ENCODE assay signal across 8 cellular contexts in genomic region chr2:127106457-127106997, GRCh38. TPM values are rescaled to one million over a fixed set of nuclear protein-coding genes. Genes with fewer than 3 reads are reported as not detected.
A peak's percentile ranks its signal among the peaks of the same experiment; 100 is the strongest.
DNase-seq lines count a peak whose midpoint lies in the region; ATAC-seq, FAIRE-seq and TF ChIP-seq lines count a peak whose summit lies in the region.

No MANE protein-coding gene starts in this region.

- H3K79me2 ChIP-seq in H1 (ENCODE audit: control insufficient read depth in 1 of 2, insufficient read depth in 2 of 2, low read length in 2 of 2), result peaks cover 2 to 37% of the 10 kb centered on the region in 2 experiments; a peak in 3 of 4 replicates

- peak overlapping the region; percentile 89 for H3K18ac ChIP-seq in H1 (ENCODE audit: extremely low read depth, low read length)

- H3K79me1 ChIP-seq in H1 (ENCODE audit: low read depth, low read length), result peaks cover 11% of the 10 kb centered on the region

- H3K14ac ChIP-seq in H1 (ENCODE audit: insufficient read length), result no peak overlapping the region

- H2BK5ac ChIP-seq in H1 (ENCODE audit: low read depth, low read length), result peak overlapping the region; percentile 56; the same call in 1 of the 2 replicates

- peaks cover 14% of the 10 kb centered on the region for H3K23me2 ChIP-seq in H1 (ENCODE audit: low read depth, low read length)

- H3K9me3 ChIP-seq in H1 (ENCODE audit: insufficient read depth in 2 of 2, low read depth in 1 of 2, low read length in 1 of 2), result no peaks in the 10 kb centered on the region
- H3K9me3 ChIP-seq in mucosa of descending colon, result no peaks in the 10 kb centered on the region
- H3K9me3 ChIP-seq in vagina, result no peaks in the 10 kb centered on the region

- peak; percentile 13 for ATAC-seq in HG02840 (IDR thresholded peaks at IDR 0.05; ENCODE audit: low FRiP score, unreplicated experiment)
- ATAC-seq in mucosa of descending colon, result peak; percentile 34

- no peak for TF ChIP-seq CTCF in H1 (IDR thresholded peaks at IDR 0.05; ENCODE audit: control extremely low read depth in 1 of 3, insufficient read depth in 1 of 3, low read depth in 1 of 3, low read length in 3 of 3)
- no peak for TF ChIP-seq CTCF in mucosa of descending colon (IDR thresholded peaks at IDR 0.05)
- no peak for TF ChIP-seq CTCF in vagina (IDR thresholded peaks at IDR 0.05)

- H3K27ac ChIP-seq in H1 (ENCODE audit: low read depth, low read length) (no peak overlapping the region), vagina (peak overlapping the region; percentile 83)

- H3K27me3 ChIP-seq in H1 (replicated peaks in 1 of 4; ENCODE audit: control insufficient read depth in 3 of 4, extremely low read depth in 1 of 4, insufficient read depth in 3 of 4, low read length in 3 of 4), result peaks cover 0 to 7% (median 0%) of the 10 kb centered on the region in 4 experiments; a peak in 1 of 7 replicates
- no peaks in the 10 kb centered on the region for H3K27me3 ChIP-seq in vagina

- intact Hi-C loops in mucosa of descending colon (cut with DNase I, micrococcal nuclease) (no loop called here), vagina (cut with DNase I) (no loop called here)

- H2AK5ac ChIP-seq in H1 (ENCODE audit: low read depth, low read length), result no peak overlapping the region

- H2BK120ac ChIP-seq in H1 (replicated peaks; ENCODE audit: low read depth, low read length), result no peak overlapping the region

- 0 out of 2 replicates have a peak overlapping the region, but pooled peaks have one; percentile 60 for H2BK12ac ChIP-seq in H1 (ENCODE audit: low read depth, low read length)

- DNase-seq in NCI-H146 (lab: John Stamatoyannopoulos, UW), result peak; percentile 45
- DNase-seq in NCI-H146 treated with DMSO at 0.1 percent for 48 hours (lab: John Stamatoyannopoulos, UW; ENCODE audit: unreplicated experiment), result no peak
- peak; percentile 12 for DNase-seq in RPMI8226
- peak in 1 of 2 experiments; percentile 71 for DNase-seq in H1 (ENCODE audit: low read depth in 1 of 2, low spot score in 2 of 2)
- DNase-seq in mucosa of descending colon, result no peak
- DNase-seq in vagina (ENCODE audit: extremely low spot score in 2 of 2), result peak in 1 of 2 donors; percentile 87
- no peak for DNase-seq in midbrain (lab: John Stamatoyannopoulos, UW)

- H3K23ac ChIP-seq in H1 (ENCODE audit: insufficient read length), result no peak overlapping the region

- peak overlapping the region; percentile 82 to 99 for H3K4me2 ChIP-seq in H1 (ENCODE audit: insufficient read depth in 1 of 2, low read depth in 2 of 2, low read length in 2 of 2)

- H4K5ac ChIP-seq in H1 (ENCODE audit: insufficient read length, low read depth, low read length), result no peak overlapping the region

- H3K9ac ChIP-seq in H1 (replicated peaks in 1 of 4; ENCODE audit: extremely low read depth in 1 of 4, low read depth in 3 of 4, low read length in 3 of 4), result peak overlapping the region in 2 of 4 experiments; percentile 29 to 41; a peak in 1 of 7 replicates

- H3K4ac ChIP-seq in H1 (replicated peaks; ENCODE audit: insufficient read length, low read depth, low read length), result no peak overlapping the region

- TF ChIP-seq RAD21 in H1 (IDR thresholded peaks at IDR 0.05 in 1 of 2, conservative IDR thresholded peaks at IDR 0.05 in 1 of 2; ENCODE audit: low read depth in 2 of 2, low read length in 2 of 2), result no peak

- WGBS in H1 (ENCODE audit: extremely low coverage in 1 of 2, insufficient coverage in 1 of 2, insufficient read length in 1 of 2, insufficient replicate concordance in 2 of 2, low coverage in 1 of 2, low lambda C conversion rate in 2 of 2, missing lambda C conversion rate in 1 of 2), 2 experiments, result 3% methylated on average over 25 of the region's 45 CpGs; no CpG with 5 or more reads in 1 of the 2 experiments

- H3K56ac ChIP-seq in H1 (replicated peaks; ENCODE audit: insufficient read length, low read depth, low read length), result peak overlapping the region; percentile 48

- FAIRE-seq in H1 (lab: Jason Lieb, UNC), result no peak

- TF ChIP-seq EP300 in H1 (IDR thresholded peaks at IDR 0.05; ENCODE audit: borderline replicate concordance in 1 of 2, low read depth in 2 of 2, low read length in 2 of 2), result no peak

- 0 out of 2 replicates have a peak overlapping the region, but pooled peaks have one; percentile 81 for H2BK15ac ChIP-seq in H1 (ENCODE audit: low read length)

- H3K4me3 ChIP-seq in H1 (ENCODE audit: extremely low read depth in 1 of 4, insufficient read depth in 2 of 4, low read depth in 3 of 4, low read length in 4 of 4), result peak overlapping the region; percentile 65 to 85 (median 72)
- H3K4me3 ChIP-seq in mucosa of descending colon, result peak overlapping the region; percentile 48
- peak overlapping the region; percentile 92 to 94 for H3K4me3 ChIP-seq in vagina

- TF ChIP-seq POLR2A in H1 (IDR thresholded peaks at IDR 0.05; ENCODE audit: control extremely low read depth in 1 of 2, low read depth in 2 of 2, low read length in 2 of 2) (no peak), vagina (IDR thresholded peaks at IDR 0.05) (no peak)

- H2AFZ ChIP-seq in H1 (ENCODE audit: low read length), result no peak overlapping the region

- no peak overlapping the region; the same call in 1 of the 2 replicates for H2BK20ac ChIP-seq in H1 (ENCODE audit: low read length)

- peak overlapping the region; percentile 32; the same call in 1 of the 2 replicates for H4K8ac ChIP-seq in H1 (ENCODE audit: extremely low read depth, insufficient read depth, low read length)

- CTCF ChIA-PET in H1 (lab: Charles Lee; ENCODE audit: partially characterized antibody), result interaction anchor here (1.0 to 13.1 kb wide), 10 partner anchors 8 to 71 kb away, joined by 3 to 132 read pairs (median 4); no protein-coding TSS in a partner anchor

- POLR2A ChIA-PET in H1 (lab: Charles Lee; ENCODE audit: partially characterized antibody), result interaction anchor here (1.0 to 3.2 kb wide), 6 partner anchors 9 to 450 kb away, joined by 3 to 12 read pairs (median 6); partner anchors contain the start of gene GYPC

- H3K36me3 ChIP-seq in H1 (ENCODE audit: control insufficient read depth in 2 of 4, insufficient read depth in 4 of 4, low read length in 3 of 4), result no peaks in the 10 kb centered on the region
- no peaks in the 10 kb centered on the region for H3K36me3 ChIP-seq in mucosa of descending colon (ENCODE audit: low read depth)
- H3K36me3 ChIP-seq in vagina, result no peaks in the 10 kb centered on the region

- peak overlapping the region; percentile 68 for H4K91ac ChIP-seq in H1 (replicated peaks; ENCODE audit: insufficient read length, low read length)

- peaks cover 6 to 21% (median 13%) of the 10 kb centered on the region in 4 experiments for H3K4me1 ChIP-seq in H1 (replicated peaks in 1 of 4; ENCODE audit: control insufficient read depth in 3 of 4, insufficient read depth in 4 of 4, low read length in 3 of 4)
- peaks cover 16% of the 10 kb centered on the region for H3K4me1 ChIP-seq in mucosa of descending colon (ENCODE audit: low read depth)
- H3K4me1 ChIP-seq in vagina, result peaks cover 35% of the 10 kb centered on the region

- peaks cover 0 to 4% of the 10 kb centered on the region in 2 experiments for H4K20me1 ChIP-seq in H1 (replicated peaks in 1 of 2; ENCODE audit: control insufficient read depth in 1 of 2, insufficient read depth in 2 of 2, low read length in 2 of 2)

TF ChIP-seq in H1, 55 proteins besides CTCF, POLR2A, EP300 and RAD21:
- TF ChIP-seq ZNF274 (IDR thresholded peaks at IDR 0.05; ENCODE audit: borderline replicate concordance, extremely low read depth, low read length) (no peak), E2F6 (IDR thresholded peaks at IDR 0.05) (peak; percentile 78), KDM4A (IDR thresholded peaks at IDR 0.05; ENCODE audit: low read depth, low read length, severe bottlenecking) (peak; percentile 76), ASH2L (IDR thresholded peaks at IDR 0.05; ENCODE audit: low read length) (peak; percentile 6)

RNA-seq across cellular contexts. Expression of gene BIN1, which starts 0.4 kb away (rescaled TPM):
- total RNA-seq in H1 (2021; fragmentation: NEBNext Ultra II Directional; extraction: Animal tissue kit (Norgen Biotek cat#: 25700)), result 35.6 and 41.9 TPM in 2 replicates
- 23.6 and 35.1 TPM in 2 replicates for polyA plus RNA-seq in H1 (2011; rRNA removed)
- polyA plus RNA-seq in H1 (2011; cell fraction: cytosol; rRNA removed), result 39.0 TPM
- 102 TPM for polyA plus RNA-seq in H1 (2011; cell fraction: nucleus; rRNA removed)
- polyA plus RNA-seq in H1 (2012, experiment 1 of 2), result 35.4 to 47.3 TPM (median 43.6 TPM) in 4 replicates
- 30.3 TPM for polyA plus RNA-seq in H1 (2012, experiment 2 of 2)
- 32.3 TPM for polyA plus RNA-seq in H1 (2013, experiment 1 of 2)
- 31.5 TPM for polyA plus RNA-seq in H1 (2013, experiment 2 of 2)
- polyA minus RNA-seq in H1 (2011; rRNA and poly(A)+ RNA removed), result 14.7 and 16.2 TPM in 2 replicates
- polyA minus RNA-seq in H1 (2011; cell fraction: cytosol; rRNA and poly(A)+ RNA removed), result 14.2 TPM
- polyA minus RNA-seq in H1 (2011; cell fraction: nucleus; rRNA and poly(A)+ RNA removed), result 19.4 TPM
- 10 to 100 TPM; 37.6 to 65.7 (median 46.3) TPM for total RNA-seq in mucosa of descending colon
- total RNA-seq in vagina, result 60.9 TPM

Comparison
In these comparisons a context has a peak if more than half of its experiments do, and no peak if none do; other contexts are left out.
1. DNase-seq: peak in NCI-H146 (single experiment) and RPMI8226 (single experiment); none in NCI-H146 treated with DMSO at 0.1 percent for 48 hours (single experiment), mucosa of descending colon (0 of 3) and midbrain (single experiment).
2. Peak in every context shown above with its lines, with median percentiles within 50 percentile points of each other: H3K4me3 ChIP-seq.